1 cellular context compared by ENCODE assay signal in the genomic region with DNA sequence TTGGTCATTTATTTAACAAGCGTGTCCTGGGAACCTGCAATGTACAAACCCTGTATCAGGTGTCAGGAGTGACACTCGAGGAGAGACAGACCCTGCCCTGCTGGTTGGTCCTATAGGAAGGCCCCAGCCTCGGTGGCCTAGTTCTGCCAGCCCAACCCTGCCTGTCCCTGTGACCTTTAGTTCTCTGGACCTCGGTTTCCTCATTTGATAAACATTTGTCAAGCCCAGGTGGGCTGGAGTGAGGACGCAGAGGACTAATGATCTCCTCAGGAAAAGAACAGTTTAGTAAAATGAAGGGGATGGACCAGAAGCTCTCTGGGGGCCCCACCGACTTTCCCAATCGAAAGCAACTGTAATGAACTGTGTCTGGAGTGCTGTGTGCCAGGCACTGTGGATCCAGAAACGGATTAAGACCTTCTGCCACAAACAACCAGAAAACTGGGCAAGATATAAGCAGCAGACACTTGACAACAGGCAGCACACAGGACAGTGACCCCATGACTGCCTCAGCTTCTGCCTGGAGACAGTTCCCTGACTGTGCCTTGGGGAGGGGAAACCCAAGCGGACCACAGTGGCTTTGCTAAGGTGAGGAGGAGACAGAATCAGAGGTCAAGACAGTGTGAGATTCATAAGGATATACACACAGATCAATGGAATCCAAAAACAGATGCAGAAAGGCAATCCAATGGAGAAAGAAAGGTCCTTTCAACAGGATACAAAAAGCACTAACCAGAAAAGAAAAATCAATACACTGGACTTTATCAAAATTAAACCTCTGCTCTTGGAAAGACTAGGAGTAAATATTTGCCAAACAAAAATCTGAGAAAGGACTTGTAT.
A peak's percentile ranks its signal among the peaks of the same experiment; 100 is the strongest.
TF ChIP-seq lines count a peak whose summit lies in the region.

No MANE protein-coding gene starts in this region.

TF ChIP-seq in HepG2, 621 proteins besides CTCF, POLR2A, EP300 and RAD21 (continues in another document):
- peak; percentile 93 for TF ChIP-seq ZNF335 (CRISPR knock-in tag; IDR thresholded peaks at IDR 0.05)
- peak; percentile 40; the same call in 1 of the 2 replicates for TF ChIP-seq CCDC6 (CRISPR knock-in tag; IDR thresholded peaks at IDR 0.05)
- TF ChIP-seq FOXJ3 (CRISPR knock-in tag; IDR thresholded peaks at IDR 0.05; ENCODE audit: borderline replicate concordance) = peak; percentile 53; the same call in 1 of the 2 replicates
- no peak for TF ChIP-seq ZNF644 (CRISPR knock-in tag; IDR thresholded peaks at IDR 0.05; ENCODE audit: low read depth)
- peak; percentile 85 for TF ChIP-seq ONECUT2 (CRISPR knock-in tag; IDR thresholded peaks at IDR 0.05)
- no peak for TF ChIP-seq ZNF543 (CRISPR knock-in tag; IDR thresholded peaks at IDR 0.05)
- TF ChIP-seq, protein P1, sequence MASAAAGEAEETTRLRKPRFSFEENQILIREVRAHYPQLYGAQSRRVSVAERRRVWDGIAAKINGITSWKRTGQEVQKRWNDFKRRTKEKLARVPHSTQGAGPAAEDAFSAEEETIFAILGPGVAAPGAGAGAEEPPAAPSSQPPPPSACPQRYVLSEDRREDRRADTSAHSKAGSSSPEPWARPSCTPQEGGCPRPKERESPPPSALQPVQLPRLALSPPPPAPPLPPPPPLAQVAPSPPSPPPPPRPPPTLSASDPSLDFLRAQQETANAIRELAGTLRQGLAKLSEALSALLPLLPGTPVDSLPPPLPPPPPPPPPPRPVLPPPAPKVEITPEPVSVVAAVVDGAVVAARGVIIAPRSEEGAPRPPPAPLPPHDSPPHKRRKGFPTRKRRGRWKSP (CRISPR knock-in tag; IDR thresholded peaks at IDR 0.05) = 0 out of 2 replicates have a peak, but pooled peaks have one; percentile 34
- peak; percentile 49; the same call in 1 of the 2 replicates for TF ChIP-seq ZNF296 (CRISPR knock-in tag; conservative IDR thresholded peaks at IDR 0.05)
- peak; percentile 71 for TF ChIP-seq ZFY (CRISPR knock-in tag; IDR thresholded peaks at IDR 0.05)
- TF ChIP-seq, protein P2, sequence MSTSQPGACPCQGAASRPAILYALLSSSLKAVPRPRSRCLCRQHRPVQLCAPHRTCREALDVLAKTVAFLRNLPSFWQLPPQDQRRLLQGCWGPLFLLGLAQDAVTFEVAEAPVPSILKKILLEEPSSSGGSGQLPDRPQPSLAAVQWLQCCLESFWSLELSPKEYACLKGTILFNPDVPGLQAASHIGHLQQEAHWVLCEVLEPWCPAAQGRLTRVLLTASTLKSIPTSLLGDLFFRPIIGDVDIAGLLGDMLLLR (CRISPR knock-in tag; IDR thresholded peaks at IDR 0.05) = no peak
- TF ChIP-seq ZNF747 (CRISPR knock-in tag; IDR thresholded peaks at IDR 0.05; ENCODE audit: borderline replicate concordance) = 0 out of 2 replicates have a peak, but pooled peaks have one; percentile 39
- peak; percentile 33; the same call in 1 of the 2 replicates for TF ChIP-seq ZNF614 (CRISPR knock-in tag; IDR thresholded peaks at IDR 0.05; ENCODE audit: borderline replicate concordance)
- TF ChIP-seq, protein P3, sequence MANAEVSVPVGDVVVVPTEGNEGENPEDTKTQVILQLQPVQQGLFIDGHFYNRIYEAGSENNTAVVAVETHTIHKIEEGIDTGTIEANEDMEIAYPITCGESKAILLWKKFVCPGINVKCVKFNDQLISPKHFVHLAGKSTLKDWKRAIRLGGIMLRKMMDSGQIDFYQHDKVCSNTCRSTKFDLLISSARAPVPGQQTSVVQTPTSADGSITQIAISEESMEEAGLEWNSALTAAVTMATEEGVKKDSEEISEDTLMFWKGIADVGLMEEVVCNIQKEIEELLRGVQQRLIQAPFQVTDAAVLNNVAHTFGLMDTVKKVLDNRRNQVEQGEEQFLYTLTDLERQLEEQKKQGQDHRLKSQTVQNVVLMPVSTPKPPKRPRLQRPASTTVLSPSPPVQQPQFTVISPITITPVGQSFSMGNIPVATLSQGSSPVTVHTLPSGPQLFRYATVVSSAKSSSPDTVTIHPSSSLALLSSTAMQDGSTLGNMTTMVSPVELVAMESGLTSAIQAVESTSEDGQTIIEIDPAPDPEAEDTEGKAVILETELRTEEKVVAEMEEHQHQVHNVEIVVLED (CRISPR knock-in tag; IDR thresholded peaks at IDR 0.05; ENCODE audit: borderline replicate concordance) = peak; percentile 25; the same call in 1 of the 2 replicates
- TF ChIP-seq GATAD2A (CRISPR knock-in tag; IDR thresholded peaks at IDR 0.05) = peak; percentile 42; the same call in 1 of the 2 replicates
- TF ChIP-seq ZEB1 (IDR thresholded peaks at IDR 0.05; ENCODE audit: insufficient replicate concordance, low read depth) = peak; percentile 63
- TF ChIP-seq ARNT2 (CRISPR knock-in tag; IDR thresholded peaks at IDR 0.05; ENCODE audit: low read depth) = no peak
- TF ChIP-seq PHF21A (CRISPR knock-in tag; IDR thresholded peaks at IDR 0.05) = peak; percentile 87
- peak; percentile 62; the same call in 1 of the 2 replicates for TF ChIP-seq ZNF878 (CRISPR knock-in tag; IDR thresholded peaks at IDR 0.05)
- TF ChIP-seq, protein P4, sequence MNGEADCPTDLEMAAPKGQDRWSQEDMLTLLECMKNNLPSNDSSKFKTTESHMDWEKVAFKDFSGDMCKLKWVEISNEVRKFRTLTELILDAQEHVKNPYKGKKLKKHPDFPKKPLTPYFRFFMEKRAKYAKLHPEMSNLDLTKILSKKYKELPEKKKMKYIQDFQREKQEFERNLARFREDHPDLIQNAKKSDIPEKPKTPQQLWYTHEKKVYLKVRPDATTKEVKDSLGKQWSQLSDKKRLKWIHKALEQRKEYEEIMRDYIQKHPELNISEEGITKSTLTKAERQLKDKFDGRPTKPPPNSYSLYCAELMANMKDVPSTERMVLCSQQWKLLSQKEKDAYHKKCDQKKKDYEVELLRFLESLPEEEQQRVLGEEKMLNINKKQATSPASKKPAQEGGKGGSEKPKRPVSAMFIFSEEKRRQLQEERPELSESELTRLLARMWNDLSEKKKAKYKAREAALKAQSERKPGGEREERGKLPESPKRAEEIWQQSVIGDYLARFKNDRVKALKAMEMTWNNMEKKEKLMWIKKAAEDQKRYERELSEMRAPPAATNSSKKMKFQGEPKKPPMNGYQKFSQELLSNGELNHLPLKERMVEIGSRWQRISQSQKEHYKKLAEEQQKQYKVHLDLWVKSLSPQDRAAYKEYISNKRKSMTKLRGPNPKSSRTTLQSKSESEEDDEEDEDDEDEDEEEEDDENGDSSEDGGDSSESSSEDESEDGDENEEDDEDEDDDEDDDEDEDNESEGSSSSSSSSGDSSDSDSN (CRISPR knock-in tag; IDR thresholded peaks at IDR 0.05) = peak; percentile 10; the same call in 1 of the 2 replicates
- TF ChIP-seq HDAC2 (CRISPR knock-in tag; IDR thresholded peaks at IDR 0.05) = 0 out of 2 replicates have a peak, but pooled peaks have one; percentile 33
- peak; percentile 76 for TF ChIP-seq PITX1 (CRISPR knock-in tag; IDR thresholded peaks at IDR 0.05)
- TF ChIP-seq, protein P5, sequence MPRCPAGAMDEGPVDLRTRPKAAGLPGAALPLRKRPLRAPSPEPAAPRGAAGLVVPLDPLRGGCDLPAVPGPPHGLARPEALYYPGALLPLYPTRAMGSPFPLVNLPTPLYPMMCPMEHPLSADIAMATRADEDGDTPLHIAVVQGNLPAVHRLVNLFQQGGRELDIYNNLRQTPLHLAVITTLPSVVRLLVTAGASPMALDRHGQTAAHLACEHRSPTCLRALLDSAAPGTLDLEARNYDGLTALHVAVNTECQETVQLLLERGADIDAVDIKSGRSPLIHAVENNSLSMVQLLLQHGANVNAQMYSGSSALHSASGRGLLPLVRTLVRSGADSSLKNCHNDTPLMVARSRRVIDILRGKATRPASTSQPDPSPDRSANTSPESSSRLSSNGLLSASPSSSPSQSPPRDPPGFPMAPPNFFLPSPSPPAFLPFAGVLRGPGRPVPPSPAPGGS (CRISPR knock-in tag; IDR thresholded peaks at IDR 0.05) = 0 out of 2 replicates have a peak, but pooled peaks have one; percentile 59
- peak; percentile 17; the same call in 1 of the 2 replicates for TF ChIP-seq ZNF451 (CRISPR knock-in tag; IDR thresholded peaks at IDR 0.05)
- peak; percentile 74; the same call in 1 of the 2 replicates for TF ChIP-seq ZNF138 (CRISPR knock-in tag; IDR thresholded peaks at IDR 0.05; ENCODE audit: low read depth)
- TF ChIP-seq ZNF230 (CRISPR knock-in tag; IDR thresholded peaks at IDR 0.05) = peak; percentile 39; the same call in 1 of the 2 replicates
- peak; percentile 53; the same call in 1 of the 2 replicates for TF ChIP-seq ZBTB20 (CRISPR knock-in tag; IDR thresholded peaks at IDR 0.05; ENCODE audit: borderline replicate concordance, low read depth)
- TF ChIP-seq MED1 (CRISPR knock-in tag; IDR thresholded peaks at IDR 0.05) = no peak
- peak; percentile 75 for TF ChIP-seq SALL1 (CRISPR knock-in tag; IDR thresholded peaks at IDR 0.05)
- TF ChIP-seq ZNF274 (CRISPR knock-in tag; IDR thresholded peaks at IDR 0.05) = 0 out of 2 replicates have a peak, but pooled peaks have one; percentile 39
- TF ChIP-seq, protein P6, sequence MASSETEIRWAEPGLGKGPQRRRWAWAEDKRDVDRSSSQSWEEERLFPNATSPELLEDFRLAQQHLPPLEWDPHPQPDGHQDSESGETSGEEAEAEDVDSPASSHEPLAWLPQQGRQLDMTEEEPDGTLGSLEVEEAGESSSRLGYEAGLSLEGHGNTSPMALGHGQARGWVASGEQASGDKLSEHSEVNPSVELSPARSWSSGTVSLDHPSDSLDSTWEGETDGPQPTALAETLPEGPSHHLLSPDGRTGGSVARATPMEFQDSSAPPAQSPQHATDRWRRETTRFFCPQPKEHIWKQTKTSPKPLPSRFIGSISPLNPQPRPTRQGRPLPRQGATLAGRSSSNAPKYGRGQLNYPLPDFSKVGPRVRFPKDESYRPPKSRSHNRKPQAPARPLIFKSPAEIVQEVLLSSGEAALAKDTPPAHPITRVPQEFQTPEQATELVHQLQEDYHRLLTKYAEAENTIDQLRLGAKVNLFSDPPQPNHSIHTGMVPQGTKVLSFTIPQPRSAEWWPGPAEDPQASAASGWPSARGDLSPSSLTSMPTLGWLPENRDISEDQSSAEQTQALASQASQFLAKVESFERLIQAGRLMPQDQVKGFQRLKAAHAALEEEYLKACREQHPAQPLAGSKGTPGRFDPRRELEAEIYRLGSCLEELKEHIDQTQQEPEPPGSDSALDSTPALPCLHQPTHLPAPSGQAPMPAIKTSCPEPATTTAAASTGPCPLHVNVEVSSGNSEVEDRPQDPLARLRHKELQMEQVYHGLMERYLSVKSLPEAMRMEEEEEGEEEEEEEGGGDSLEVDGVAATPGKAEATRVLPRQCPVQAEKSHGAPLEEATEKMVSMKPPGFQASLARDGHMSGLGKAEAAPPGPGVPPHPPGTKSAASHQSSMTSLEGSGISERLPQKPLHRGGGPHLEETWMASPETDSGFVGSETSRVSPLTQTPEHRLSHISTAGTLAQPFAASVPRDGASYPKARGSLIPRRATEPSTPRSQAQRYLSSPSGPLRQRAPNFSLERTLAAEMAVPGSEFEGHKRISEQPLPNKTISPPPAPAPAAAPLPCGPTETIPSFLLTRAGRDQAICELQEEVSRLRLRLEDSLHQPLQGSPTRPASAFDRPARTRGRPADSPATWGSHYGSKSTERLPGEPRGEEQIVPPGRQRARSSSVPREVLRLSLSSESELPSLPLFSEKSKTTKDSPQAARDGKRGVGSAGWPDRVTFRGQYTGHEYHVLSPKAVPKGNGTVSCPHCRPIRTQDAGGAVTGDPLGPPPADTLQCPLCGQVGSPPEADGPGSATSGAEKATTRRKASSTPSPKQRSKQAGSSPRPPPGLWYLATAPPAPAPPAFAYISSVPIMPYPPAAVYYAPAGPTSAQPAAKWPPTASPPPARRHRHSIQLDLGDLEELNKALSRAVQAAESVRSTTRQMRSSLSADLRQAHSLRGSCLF (CRISPR knock-in tag; IDR thresholded peaks at IDR 0.05; ENCODE audit: borderline replicate concordance) = no peak
- no peak for TF ChIP-seq RBM22 (optimal IDR thresholded peaks at IDR 0.05; ENCODE audit: low read length)
- no peak for TF ChIP-seq MIER2 (CRISPR knock-in tag; IDR thresholded peaks at IDR 0.05)
- no peak for TF ChIP-seq SOX6 (IDR thresholded peaks at IDR 0.05)
- peak; percentile 46; the same call in 1 of the 2 replicates for TF ChIP-seq SOX6 (CRISPR knock-in tag; IDR thresholded peaks at IDR 0.05)
- peak; percentile 56; the same call in 1 of the 2 replicates for TF ChIP-seq HNF4G (IDR thresholded peaks at IDR 0.05; ENCODE audit: borderline replicate concordance, low read depth, low read length)
- TF ChIP-seq HNF4G (CRISPR knock-in tag; IDR thresholded peaks at IDR 0.05; ENCODE audit: borderline replicate concordance, low read depth) = no peak; the same call in 1 of the 2 replicates
- TF ChIP-seq, protein P7, sequence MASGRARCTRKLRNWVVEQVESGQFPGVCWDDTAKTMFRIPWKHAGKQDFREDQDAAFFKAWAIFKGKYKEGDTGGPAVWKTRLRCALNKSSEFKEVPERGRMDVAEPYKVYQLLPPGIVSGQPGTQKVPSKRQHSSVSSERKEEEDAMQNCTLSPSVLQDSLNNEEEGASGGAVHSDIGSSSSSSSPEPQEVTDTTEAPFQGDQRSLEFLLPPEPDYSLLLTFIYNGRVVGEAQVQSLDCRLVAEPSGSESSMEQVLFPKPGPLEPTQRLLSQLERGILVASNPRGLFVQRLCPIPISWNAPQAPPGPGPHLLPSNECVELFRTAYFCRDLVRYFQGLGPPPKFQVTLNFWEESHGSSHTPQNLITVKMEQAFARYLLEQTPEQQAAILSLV (CRISPR knock-in tag; IDR thresholded peaks at IDR 0.05; ENCODE audit: borderline replicate concordance) = peak; percentile 64; the same call in 1 of the 2 replicates
- TF ChIP-seq GFI1 (CRISPR knock-in tag; IDR thresholded peaks at IDR 0.05; ENCODE audit: borderline replicate concordance) = peak; percentile 43; the same call in 1 of the 2 replicates
- peak; percentile 65 for TF ChIP-seq RARA (CRISPR knock-in tag; IDR thresholded peaks at IDR 0.05)
- peak; percentile 80 for TF ChIP-seq ZFX (CRISPR knock-in tag; IDR thresholded peaks at IDR 0.05; ENCODE audit: low read depth)
- TF ChIP-seq ZMYM3 (CRISPR knock-in tag; IDR thresholded peaks at IDR 0.05) = peak; percentile 74; the same call in 1 of the 2 replicates
- peak; percentile 36; the same call in 1 of the 2 replicates for TF ChIP-seq ZSCAN31 (CRISPR knock-in tag; IDR thresholded peaks at IDR 0.05; ENCODE audit: low read depth)
- TF ChIP-seq NR2F6 (IDR thresholded peaks at IDR 0.05) = peak; percentile 65
- peak; percentile 64 for TF ChIP-seq NR2F6 (CRISPR knock-in tag; IDR thresholded peaks at IDR 0.05)
- no peak for TF ChIP-seq ZNF17 (CRISPR knock-in tag; IDR thresholded peaks at IDR 0.05)
- TF ChIP-seq NR2C2 (CRISPR knock-in tag; IDR thresholded peaks at IDR 0.05; ENCODE audit: borderline replicate concordance) = peak; percentile 65; the same call in 1 of the 2 replicates
- TF ChIP-seq, protein P8, sequence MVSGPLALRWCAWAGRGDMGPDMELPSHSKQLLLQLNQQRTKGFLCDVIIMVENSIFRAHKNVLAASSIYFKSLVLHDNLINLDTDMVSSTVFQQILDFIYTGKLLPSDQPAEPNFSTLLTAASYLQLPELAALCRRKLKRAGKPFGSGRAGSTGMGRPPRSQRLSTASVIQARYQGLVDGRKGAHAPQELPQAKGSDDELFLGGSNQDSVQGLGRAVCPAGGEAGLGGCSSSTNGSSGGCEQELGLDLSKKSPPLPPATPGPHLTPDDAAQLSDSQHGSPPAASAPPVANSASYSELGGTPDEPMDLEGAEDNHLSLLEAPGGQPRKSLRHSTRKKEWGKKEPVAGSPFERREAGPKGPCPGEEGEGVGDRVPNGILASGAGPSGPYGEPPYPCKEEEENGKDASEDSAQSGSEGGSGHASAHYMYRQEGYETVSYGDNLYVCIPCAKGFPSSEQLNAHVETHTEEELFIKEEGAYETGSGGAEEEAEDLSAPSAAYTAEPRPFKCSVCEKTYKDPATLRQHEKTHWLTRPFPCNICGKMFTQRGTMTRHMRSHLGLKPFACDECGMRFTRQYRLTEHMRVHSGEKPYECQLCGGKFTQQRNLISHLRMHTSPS (CRISPR knock-in tag; IDR thresholded peaks at IDR 0.05; ENCODE audit: low read depth) = peak; percentile 40; the same call in 1 of the 2 replicates
- peak; percentile 70; the same call in 1 of the 2 replicates for TF ChIP-seq SIX1 (CRISPR knock-in tag; IDR thresholded peaks at IDR 0.05; ENCODE audit: borderline replicate concordance)
